13 cellular contexts compared by ENCODE assay signal in genomic region chr15:77032052-77032646, GRCh38. TPM values are rescaled to one million over a fixed set of nuclear protein-coding genes. Genes with fewer than 3 reads are reported as not detected.
DNase-seq lines count a peak whose midpoint lies in the region; ATAC-seq and TF ChIP-seq lines count a peak whose summit lies in the region.
"Had no signal": no experiment of that assay in that cellular context is flagged by ENCODE, and none has a peak within 500 bp of the region (broad histone marks: within the 10 kb centered on the region; RNA-seq: fewer than 3 reads in every experiment).

No MANE protein-coding gene starts in this region.

- 64 to 74% (median 71%) methylated on average over 10 to 22 of the region's 22 CpGs for WGBS in stomach, 5 donors

- ATAC-seq in activated T-cell treated with anti-CD3 and anti-CD28 coated beads, Interleukin-2, amount 50 U/mL, for 4 hours, result no peak
- no peak for ATAC-seq in memory B cell (ENCODE audit: low read depth)

- H3K36me3 ChIP-seq in stomach, result peaks cover 0 to 53% (median 9%) of the 10 kb centered on the region in 4 donors

- H3K4me1 Mint-ChIP-seq in activated T-cell treated with anti-CD3 and anti-CD28 coated beads, Interleukin-2, amount 50 U/mL, for 24 hours (ENCODE audit: low read depth), result peaks cover 4% of the 10 kb centered on the region
- peaks cover under 1% of the 10 kb centered on the region for H3K4me1 Mint-ChIP-seq in activated T-cell treated with anti-CD3 and anti-CD28 coated beads, Interleukin-2, amount 50 U/mL, for 4 hours (ENCODE audit: low read depth)
- peaks cover 3% of the 10 kb centered on the region for H3K4me1 Mint-ChIP-seq in activated naive CD4-positive, alpha-beta T cell treated with anti-CD3 and anti-CD28 coated beads, Interleukin-2, amount 10 ng/mL, durations not matched to agents 7 days and 5 days
- peaks cover 21% of the 10 kb centered on the region for H3K4me1 Mint-ChIP-seq in memory B cell

- no peaks in the 10 kb centered on the region for H3K9me3 Mint-ChIP-seq in activated T-cell treated with anti-CD3 and anti-CD28 coated beads, Interleukin-2, amount 50 U/mL, for 24 hours
- H3K9me3 Mint-ChIP-seq in activated T-cell treated with anti-CD3 and anti-CD28 coated beads, Interleukin-2, amount 50 U/mL, for 4 hours, result no peaks in the 10 kb centered on the region
- peaks cover 16% of the 10 kb centered on the region for H3K9me3 Mint-ChIP-seq in activated naive CD4-positive, alpha-beta T cell treated with anti-CD3 and anti-CD28 coated beads, Interleukin-2, amount 10 ng/mL, durations not matched to agents 7 days and 5 days
- H3K9me3 Mint-ChIP-seq in memory B cell, result no peaks in the 10 kb centered on the region

- TF ChIP-seq POLR2A in stomach (IDR thresholded peaks at IDR 0.05), result no peak

- no peaks in the 10 kb centered on the region for H3K27me3 Mint-ChIP-seq in activated T-cell treated with anti-CD3 and anti-CD28 coated beads, Interleukin-2, amount 50 U/mL, for 24 hours
- no peaks in the 10 kb centered on the region for H3K27me3 Mint-ChIP-seq in activated T-cell treated with anti-CD3 and anti-CD28 coated beads, Interleukin-2, amount 50 U/mL, for 4 hours (ENCODE audit: low read depth)
- H3K27me3 Mint-ChIP-seq in activated naive CD4-positive, alpha-beta T cell treated with anti-CD3 and anti-CD28 coated beads, Interleukin-2, amount 10 ng/mL, durations not matched to agents 7 days and 5 days, result peaks cover 3% of the 10 kb centered on the region
- H3K27me3 Mint-ChIP-seq in memory B cell, result no peaks in the 10 kb centered on the region

- H3K4me3 Mint-ChIP-seq in activated T-cell treated with anti-CD3 and anti-CD28 coated beads, Interleukin-2, amount 50 U/mL, for 24 hours, result no peak overlapping the region
- H3K4me3 Mint-ChIP-seq in activated T-cell treated with anti-CD3 and anti-CD28 coated beads, Interleukin-2, amount 50 U/mL, for 4 hours, result no peak overlapping the region
- H3K4me3 Mint-ChIP-seq in activated naive CD4-positive, alpha-beta T cell treated with anti-CD3 and anti-CD28 coated beads, Interleukin-2, amount 10 ng/mL, durations not matched to agents 7 days and 5 days, result no peak overlapping the region
- H3K4me3 Mint-ChIP-seq in memory B cell, result no peak overlapping the region

- intact Hi-C loops in stomach (cut with DNase I; ENCODE audit: low total_unique reads), result no loop called here

- no peak for TF ChIP-seq EP300 in stomach (IDR thresholded peaks at IDR 0.05)

- peaks cover 0 to 33% (median 12%) of the 10 kb centered on the region in 3 donors for H3K27me3 ChIP-seq in stomach

- peaks cover 89% of the 10 kb centered on the region for H3K36me3 Mint-ChIP-seq in activated T-cell treated with anti-CD3 and anti-CD28 coated beads, Interleukin-2, amount 50 U/mL, for 24 hours (ENCODE audit: low read depth)
- peaks cover 17% of the 10 kb centered on the region for H3K36me3 Mint-ChIP-seq in activated T-cell treated with anti-CD3 and anti-CD28 coated beads, Interleukin-2, amount 50 U/mL, for 4 hours (ENCODE audit: insufficient read depth)
- H3K36me3 Mint-ChIP-seq in activated naive CD4-positive, alpha-beta T cell treated with anti-CD3 and anti-CD28 coated beads, Interleukin-2, amount 10 ng/mL, durations not matched to agents 7 days and 5 days, result peaks cover 71% of the 10 kb centered on the region
- H3K36me3 Mint-ChIP-seq in memory B cell, result peaks cover 11% of the 10 kb centered on the region

- TF ChIP-seq CTCF in stomach (IDR thresholded peaks at IDR 0.05), result no peak

- CTCF ChIA-PET in activated naive CD4-positive, alpha-beta T cell treated with anti-CD3 and anti-CD28 coated beads, Interleukin-2, amount 10 ng/mL, durations not matched to agents 7 days and 5 days (lab: Charles Lee), result interaction anchor here (0.8 to 6.9 kb wide), 7 partner anchors 9 to 511 kb away, joined by 3 to 82 read pairs (median 3); no protein-coding TSS in a partner anchor

- peak; percentile 30 for DNase-seq in activated T-cell treated with anti-CD3 and anti-CD28 coated beads, Interleukin-2, amount 50 U/mL, for 24 hours
- DNase-seq in activated T-cell treated with anti-CD3 and anti-CD28 coated beads, Interleukin-2, amount 50 U/mL, for 4 hours, result no peak
- DNase-seq in activated naive CD4-positive, alpha-beta T cell treated with anti-CD3 and anti-CD28 coated beads, Interleukin-2, amount 10 ng/mL, durations not matched to agents 7 days and 5 days, result peak; percentile 14
- DNase-seq in memory B cell (ENCODE audit: low spot score in 2 of 2) (no peak), stomach (peak; percentile 24), DMS114 treated with DMSO at 0.1 percent for 48 hours (lab: John Stamatoyannopoulos, UW; ENCODE audit: unreplicated experiment) (no peak), NCI-H1092 (lab: John Stamatoyannopoulos, UW) (no peak), retina (no peak)
- DNase-seq: activated CD4-positive, CD25-positive, alpha-beta regulatory T cell had no signal

- peaks cover 7 to 53% (median 15%) of the 10 kb centered on the region in 4 donors for H3K4me1 ChIP-seq in stomach

- H3K4me3 ChIP-seq in stomach, result no peak overlapping the region
- H3K4me3 ChIP-seq: smooth muscle cell had no signal

- no peak overlapping the region for H3K27ac ChIP-seq in stomach
- H3K27ac ChIP-seq: KMS-11 had no signal

- peak overlapping the region; percentile 69 for H3K27ac Mint-ChIP-seq in activated T-cell treated with anti-CD3 and anti-CD28 coated beads, Interleukin-2, amount 50 U/mL, for 24 hours
- H3K27ac Mint-ChIP-seq in activated naive CD4-positive, alpha-beta T cell treated with anti-CD3 and anti-CD28 coated beads, Interleukin-2, amount 10 ng/mL, durations not matched to agents 7 days and 5 days, result no peak overlapping the region
- H3K27ac Mint-ChIP-seq in memory B cell, result peak overlapping the region; percentile 47

- H3K9me3 ChIP-seq in stomach, result no peaks in the 10 kb centered on the region

RNA-seq across cellular contexts. Expression of gene PSTPIP1, which starts 37.2 kb away (rescaled TPM):
- total RNA-seq in activated T-cell treated with anti-CD3 and anti-CD28 coated beads, Interleukin-2, amount 50 U/mL, for 4 hours, result 100 to 1,000 TPM in 1 of 3 donors, 10 to 100 TPM in 2; 85.4 to 130 (median 92.1) TPM
- total RNA-seq in stomach, result 10 to 100 TPM in 3 of 5 donors, 1 to 10 TPM in 1, under 1 TPM in 1; 0.29 to 75.4 (median 10.1) TPM
- polyA plus RNA-seq in stomach, result 1 to 10 TPM; 3.1 to 6.6 (median 4.2) TPM
- total RNA-seq: G401, myocyte, smooth muscle cell had no signal

RNA-seq across cellular contexts. Expression of gene TSPAN3, which starts 38.8 kb away (rescaled TPM):
- 10 to 100 TPM; 38.6 to 53.1 (median 42.8) TPM for total RNA-seq in activated T-cell treated with anti-CD3 and anti-CD28 coated beads, Interleukin-2, amount 50 U/mL, for 4 hours
- 100 to 1,000 TPM in 3 of 5 donors, 10 to 100 TPM in 2; 42.9 to 390 (median 143) TPM for total RNA-seq in stomach
- 100 to 1,000 TPM in 1 of 3 donors, 10 to 100 TPM in 2; 48.7 to 100 (median 99.2) TPM for polyA plus RNA-seq in stomach

Comparison
In these comparisons a context has a peak if more than half of its experiments do, and no peak if none do; other contexts are left out.
1. DNase-seq: peak in activated T-cell treated with anti-CD3 and anti-CD28 coated beads, Interleukin-2, amount 50 U/mL, for 24 hours (single experiment), activated naive CD4-positive, alpha-beta T cell treated with anti-CD3 and anti-CD28 coated beads, Interleukin-2, amount 10 ng/mL, durations not matched to agents 7 days and 5 days (single experiment) and stomach (single experiment); none in activated T-cell treated with anti-CD3 and anti-CD28 coated beads, Interleukin-2, amount 50 U/mL, for 4 hours (single experiment), memory B cell (0 of 2), DMS114 treated with DMSO at 0.1 percent for 48 hours (single experiment), NCI-H1092 (single experiment) and retina (single experiment).